In genomic region chr12:539540-540310, GRCh38 we compare ENCODE assay signal across 15 cellular contexts.
DNase-seq lines count a peak whose midpoint lies in the region; ATAC-seq and TF ChIP-seq lines count a peak whose summit lies in the region.
"Had no signal": no experiment of that assay in that cellular context is flagged by ENCODE, and none has a peak within 500 bp of the region (broad histone marks: within the 10 kb centered on the region; RNA-seq: fewer than 3 reads in every experiment).

No MANE protein-coding gene starts in this region.

- H3K79me2 ChIP-seq in HCT116 (ENCODE audit: insufficient read depth, low read length) = no peaks in the 10 kb centered on the region

- H3K9me3 ChIP-seq in CD4-positive, alpha-beta T cell (ENCODE audit: control insufficient read depth, low read length) = no peaks in the 10 kb centered on the region
- H3K9me3 ChIP-seq in HCT116 (ENCODE audit: control insufficient read depth in 1 of 2, insufficient read depth in 1 of 2, low read depth in 1 of 2, low read length in 2 of 2) (no peaks in the 10 kb centered on the region), esophagus (ENCODE audit: control insufficient read depth in 2 of 2, insufficient read depth in 1 of 2, low read depth in 1 of 2, low read length in 1 of 2) (no peaks in the 10 kb centered on the region)
- H3K9me3 ChIP-seq: gastrocnemius medialis had no signal

- peak overlapping the region; percentile 32 for H3K4me3 Mint-ChIP-seq in CD4-positive, alpha-beta T cell
- peak overlapping the region; percentile 56 for H3K4me3 Mint-ChIP-seq in nephron progenitor cell
- H3K4me3 Mint-ChIP-seq: IgD-negative memory B cell, neural progenitor cell had no signal

- H3K9me3 Mint-ChIP-seq in CD4-positive, alpha-beta T cell = no peaks in the 10 kb centered on the region
- no peaks in the 10 kb centered on the region for H3K9me3 Mint-ChIP-seq in nephron progenitor cell
- H3K9me3 Mint-ChIP-seq: IgD-negative memory B cell, neural progenitor cell had no signal

- peak overlapping the region; percentile 22; the same call in 1 of the 2 replicates for H3K4me2 ChIP-seq in HCT116 (ENCODE audit: low read length)
- H3K4me2 ChIP-seq: neural progenitor cell had no signal

- no TSS peak for BruUV-seq in HCT116 (replicated peaks; lab: Mats Ljungman, UMichigan)

- RAD21 ChIA-PET in HCT116 (lab: Charles Lee; ENCODE audit: low non-redundant PET in 1 of 2, low total read pairs in 2 of 2, uncharacterized antibody in 2 of 2, unreplicated experiment in 2 of 2) = no interaction called here

- DNase-seq in CD4-positive, alpha-beta T cell = no peak
- DNase-seq in HCT116 (ENCODE audit: low read depth, low spot score) = no peak
- no peak for DNase-seq in nephron progenitor cell
- DNase-seq in stimulated activated CD4-positive, alpha-beta T cell treated with anti-CD3 and anti-CD28 coated beads, Interleukin-12 subunit alpha, Interleukin-12 subunit beta, amount 100 ng/mL, for 4 hours = no peak
- DNase-seq in stimulated activated naive CD8-positive, alpha-beta T cell treated with anti-CD3 and anti-CD28 coated beads, Interleukin-15, Interleukin-2, amounts not matched to agents 100 U/mL and 50 U/mL, for 24 hours = no peak
- DNase-seq: DMS79 treated with DMSO at 0.1 percent for 48 hours, gastrocnemius medialis, NCI-H187 treated with DMSO at 0.1 percent for 48 hours, NCI-H446, SHP77, T1000 had no signal

- ATAC-seq in CD4-positive, alpha-beta T cell (ENCODE audit: poor library complexity) = no peak
- ATAC-seq in HCT116 (no peak), HG03442 (IDR thresholded peaks at IDR 0.05; ENCODE audit: unreplicated experiment) (no peak)
- no peak for ATAC-seq in stimulated activated naive CD8-positive, alpha-beta T cell treated with anti-CD3 and anti-CD28 coated beads, Interleukin-15, Interleukin-2, amounts not matched to agents 100 U/mL and 50 U/mL, for 24 hours
- ATAC-seq: gastrocnemius medialis had no signal

- no peaks in the 10 kb centered on the region for H3K27me3 ChIP-seq in CD4-positive, alpha-beta T cell (ENCODE audit: control insufficient read depth, insufficient read depth, low read length)
- H3K27me3 ChIP-seq in HCT116 (ENCODE audit: insufficient read depth, low read length) (no peaks in the 10 kb centered on the region), esophagus (ENCODE audit: control insufficient read depth in 1 of 2, insufficient read depth in 2 of 2, low read length in 2 of 2) (no peaks in the 10 kb centered on the region)
- H3K27me3 ChIP-seq: gastrocnemius medialis, neural progenitor cell had no signal

- no peak overlapping the region for H3K27ac ChIP-seq in CD4-positive, alpha-beta T cell (ENCODE audit: low read depth, low read length)
- H3K27ac ChIP-seq in HCT116 (ENCODE audit: low read depth, low read length) (no peak overlapping the region), esophagus (ENCODE audit: low read depth in 2 of 2, low read length in 1 of 2) (peak overlapping the region; percentile 58 to 90)
- H3K27ac ChIP-seq: gastrocnemius medialis, neural progenitor cell had no signal

- POLR2A ChIA-PET in CD4-positive, alpha-beta T cell (lab: Charles Lee) = interaction anchor here (1.2 kb wide), 1 partner anchor 150 kb away, joined by 3 read pairs; the partner anchor contains the start of gene KDM5A
- POLR2A ChIA-PET in HCT116 (lab: Charles Lee) = no interaction called here

- no peaks in the 10 kb centered on the region for H4K20me1 ChIP-seq in HCT116 (ENCODE audit: insufficient read depth)

- peak overlapping the region; percentile 44 for H3K27ac Mint-ChIP-seq in CD4-positive, alpha-beta T cell
- H3K27ac Mint-ChIP-seq in nephron progenitor cell = no peak overlapping the region
- H3K27ac Mint-ChIP-seq: IgD-negative memory B cell had no signal

- H3K4me1 ChIP-seq in HCT116 (ENCODE audit: control insufficient read depth in 1 of 2, insufficient read depth in 2 of 2, low read length in 2 of 2) (peaks cover 19 to 23% of the 10 kb centered on the region in 2 experiments), esophagus (ENCODE audit: control insufficient read depth in 2 of 2, insufficient read depth in 2 of 2, low read length in 1 of 2) (peaks cover 6 to 20% of the 10 kb centered on the region in 2 donors)
- H3K4me1 ChIP-seq: gastrocnemius medialis had no signal

- H3K36me3 ChIP-seq in HCT116 (ENCODE audit: control insufficient read depth in 1 of 2, insufficient read depth in 2 of 2, low read length in 2 of 2) (no peaks in the 10 kb centered on the region), esophagus (ENCODE audit: control insufficient read depth in 2 of 2, insufficient read depth in 2 of 2, low read length in 1 of 2) (no peaks in the 10 kb centered on the region)
- H3K36me3 ChIP-seq: gastrocnemius medialis, neural progenitor cell had no signal

- WGBS in esophagus, 2 donors = 92 to 93% methylated on average over 18 of the region's 18 CpGs

- no peak overlapping the region for H3K9ac ChIP-seq in HCT116 (ENCODE audit: low read length)
- H3K9ac ChIP-seq: neural progenitor cell had no signal

- peaks cover 7% of the 10 kb centered on the region for H3K27me3 Mint-ChIP-seq in CD4-positive, alpha-beta T cell
- H3K27me3 Mint-ChIP-seq in nephron progenitor cell (ENCODE audit: low read depth, poor library complexity) = peaks cover 8% of the 10 kb centered on the region

- CTCF ChIA-PET in CD4-positive, alpha-beta T cell (lab: Charles Lee) = interaction anchor here (0.7 to 2.4 kb wide), 3 partner anchors 87 to 97 kb away, joined by 3 to 14 read pairs (median 9); no protein-coding TSS in a partner anchor
- CTCF ChIA-PET in HCT116 (lab: Charles Lee) = no interaction called here

- H2AFZ ChIP-seq in HCT116 (ENCODE audit: low read depth, low read length, poor library complexity, severe bottlenecking) = no peak overlapping the region
- H2AFZ ChIP-seq: neural progenitor cell had no signal

- no peak overlapping the region for H3K4me3 ChIP-seq in HCT116 (replicated peaks in 1 of 2; ENCODE audit: low read depth in 1 of 2, low read length in 2 of 2)
- H3K4me3 ChIP-seq in esophagus (ENCODE audit: low read depth in 1 of 2, low read length in 2 of 2) = no peak overlapping the region
- H3K4me3 ChIP-seq: gastrocnemius medialis, neural progenitor cell had no signal

- TF ChIP-seq POLR2A in HCT116 (IDR thresholded peaks at IDR 0.05; ENCODE audit: borderline replicate concordance, extremely low read depth, insufficient read depth, insufficient read length) = no peak

- H3K36me3 Mint-ChIP-seq in CD4-positive, alpha-beta T cell (ENCODE audit: low read depth) = no peaks in the 10 kb centered on the region
- no peaks in the 10 kb centered on the region for H3K36me3 Mint-ChIP-seq in nephron progenitor cell (ENCODE audit: low read depth)
- H3K36me3 Mint-ChIP-seq: neural progenitor cell had no signal

- H3K4me1 Mint-ChIP-seq in CD4-positive, alpha-beta T cell (ENCODE audit: low read depth) = peaks cover 32% of the 10 kb centered on the region
- H3K4me1 Mint-ChIP-seq in nephron progenitor cell = peaks cover 43% of the 10 kb centered on the region

- intact Hi-C loops in CD4-positive, alpha-beta T cell (cut with DNase I, micrococcal nuclease) = loop anchor here in 1 of 2 experiments (2.0 kb wide), 1 partner anchor 81 kb away; the partner anchor contains the start of gene B4GALNT3
- intact Hi-C loops in HCT116 (cut with micrococcal nuclease) = no loop called here

- TF ChIP-seq CTCF in CD4-positive, alpha-beta T cell (IDR thresholded peaks at IDR 0.05) = no peak
- TF ChIP-seq CTCF in HCT116 (IDR thresholded peaks at IDR 0.05 in 2 of 3, conservative IDR thresholded peaks at IDR 0.05 in 1 of 3; ENCODE audit: borderline replicate concordance in 1 of 3, insufficient read depth in 1 of 3, low read depth in 2 of 3, low read length in 2 of 3) (no peak), nephron progenitor cell (IDR thresholded peaks at IDR 0.05) (no peak)

- H3K9me2 ChIP-seq in HCT116 (ENCODE audit: insufficient read depth) = no peaks in the 10 kb centered on the region

- TF ChIP-seq RAD21 in HCT116 (IDR thresholded peaks at IDR 0.05; ENCODE audit: low read depth) = no peak

TF ChIP-seq in HCT116, 20 proteins besides CTCF, POLR2A, EP300 and RAD21:
- no peak for TF ChIP-seq EZH2phosphoT487 (IDR thresholded peaks at IDR 0.05; ENCODE audit: borderline replicate concordance)
- no peak for TF ChIP-seq JUND (IDR thresholded peaks at IDR 0.05)
- no peak for TF ChIP-seq ZNF274 (IDR thresholded peaks at IDR 0.05; ENCODE audit: low read depth, low read length)
- no peak for TF ChIP-seq EGR1 (IDR thresholded peaks at IDR 0.05; ENCODE audit: low read depth)
- no peak for TF ChIP-seq MAX (IDR thresholded peaks at IDR 0.05)
- TF ChIP-seq ZFX (IDR thresholded peaks at IDR 0.05) = no peak
- no peak for TF ChIP-seq TCF7L2 (IDR thresholded peaks at IDR 0.05; ENCODE audit: borderline replicate concordance, extremely low read depth, insufficient read depth, insufficient read length)
- TF ChIP-seq, protein P1, sequence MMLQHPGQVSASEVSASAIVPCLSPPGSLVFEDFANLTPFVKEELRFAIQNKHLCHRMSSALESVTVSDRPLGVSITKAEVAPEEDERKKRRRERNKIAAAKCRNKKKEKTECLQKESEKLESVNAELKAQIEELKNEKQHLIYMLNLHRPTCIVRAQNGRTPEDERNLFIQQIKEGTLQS (IDR thresholded peaks at IDR 0.05) = no peak
- no peak for TF ChIP-seq POLR2AphosphoS5 (IDR thresholded peaks at IDR 0.05; ENCODE audit: low read depth, low read length)
- no peak for TF ChIP-seq CEBPB (IDR thresholded peaks at IDR 0.05; ENCODE audit: low read depth)
- no peak for TF ChIP-seq YY1 (IDR thresholded peaks at IDR 0.05; ENCODE audit: extremely low read depth, insufficient replicate concordance, low read depth, low read length)
- TF ChIP-seq SRF (IDR thresholded peaks at IDR 0.05; ENCODE audit: low read depth) = no peak
- TF ChIP-seq SIN3A (IDR thresholded peaks at IDR 0.05; ENCODE audit: low read depth) = no peak
TF ChIP-seq in HCT116: peak in this region for 0.

Comparison
In these comparisons a context has a peak if more than half of its experiments do, and no peak if none do; other contexts are left out.
1. H3K27ac ChIP-seq: peak in esophagus (2 of 2); none in CD4-positive, alpha-beta T cell (single experiment) and HCT116 (single experiment).